1 cellular context compared by ENCODE assay signal in the genomic region with DNA sequence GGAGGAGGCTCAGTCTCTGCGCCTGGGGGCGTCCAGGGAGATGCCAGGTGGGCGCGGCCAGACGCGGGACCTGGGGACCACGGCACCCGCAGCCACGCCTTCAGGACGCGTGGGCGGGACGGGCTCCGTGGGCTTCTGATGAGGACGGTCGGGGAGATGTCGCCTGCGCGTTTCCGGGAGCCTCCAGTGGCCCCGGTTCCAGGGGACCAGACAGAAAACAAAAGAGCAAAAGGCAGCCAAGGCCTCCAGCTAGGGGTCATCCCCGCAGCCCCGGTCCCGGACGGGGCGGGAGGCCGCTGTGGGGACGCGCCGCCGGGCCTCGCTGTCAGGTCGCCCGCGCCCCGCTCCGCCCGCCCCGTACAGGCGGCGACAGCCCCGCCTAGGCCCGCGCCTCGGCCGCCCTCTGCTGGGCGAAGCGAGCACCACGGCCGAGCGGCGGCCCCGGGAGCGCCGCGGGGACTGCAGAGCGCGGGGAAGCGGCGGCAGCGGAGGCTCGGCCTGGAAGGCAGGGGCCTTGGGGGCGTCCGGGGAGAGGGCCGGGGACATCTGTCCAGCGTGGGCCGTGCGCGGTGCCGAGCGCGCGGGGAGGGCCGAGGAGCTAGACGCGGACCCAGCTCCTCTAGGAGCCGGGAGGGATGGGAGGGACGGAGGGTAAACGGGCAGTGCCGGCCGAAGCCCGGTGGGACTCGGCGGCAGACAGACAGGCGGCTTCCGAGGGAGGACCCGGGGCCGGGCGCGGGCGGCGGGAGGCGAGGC.
TF ChIP-seq lines count a peak whose summit lies in the region.

No MANE protein-coding gene starts in this region.

TF ChIP-seq in K562, 482 proteins besides CTCF, POLR2A, EP300 and RAD21 (continued from another document and continues in another):
- TF ChIP-seq, protein P1, sequence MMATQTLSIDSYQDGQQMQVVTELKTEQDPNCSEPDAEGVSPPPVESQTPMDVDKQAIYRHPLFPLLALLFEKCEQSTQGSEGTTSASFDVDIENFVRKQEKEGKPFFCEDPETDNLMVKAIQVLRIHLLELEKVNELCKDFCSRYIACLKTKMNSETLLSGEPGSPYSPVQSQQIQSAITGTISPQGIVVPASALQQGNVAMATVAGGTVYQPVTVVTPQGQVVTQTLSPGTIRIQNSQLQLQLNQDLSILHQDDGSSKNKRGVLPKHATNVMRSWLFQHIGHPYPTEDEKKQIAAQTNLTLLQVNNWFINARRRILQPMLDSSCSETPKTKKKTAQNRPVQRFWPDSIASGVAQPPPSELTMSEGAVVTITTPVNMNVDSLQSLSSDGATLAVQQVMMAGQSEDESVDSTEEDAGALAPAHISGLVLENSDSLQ (IDR thresholded peaks at IDR 0.05) = peak; percentile 62
- TF ChIP-seq, protein P2, sequence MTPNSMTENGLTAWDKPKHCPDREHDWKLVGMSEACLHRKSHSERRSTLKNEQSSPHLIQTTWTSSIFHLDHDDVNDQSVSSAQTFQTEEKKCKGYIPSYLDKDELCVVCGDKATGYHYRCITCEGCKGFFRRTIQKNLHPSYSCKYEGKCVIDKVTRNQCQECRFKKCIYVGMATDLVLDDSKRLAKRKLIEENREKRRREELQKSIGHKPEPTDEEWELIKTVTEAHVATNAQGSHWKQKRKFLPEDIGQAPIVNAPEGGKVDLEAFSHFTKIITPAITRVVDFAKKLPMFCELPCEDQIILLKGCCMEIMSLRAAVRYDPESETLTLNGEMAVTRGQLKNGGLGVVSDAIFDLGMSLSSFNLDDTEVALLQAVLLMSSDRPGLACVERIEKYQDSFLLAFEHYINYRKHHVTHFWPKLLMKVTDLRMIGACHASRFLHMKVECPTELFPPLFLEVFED (CRISPR knock-in tag; conservative IDR thresholded peaks at IDR 0.05) = no peak
- TF ChIP-seq HNRNPH1 (optimal IDR thresholded peaks at IDR 0.05; ENCODE audit: low read depth, low read length) (no peak), HDAC8 (tag; IDR thresholded peaks at IDR 0.05) (no peak), SIN3A (IDR thresholded peaks at IDR 0.05; ENCODE audit: borderline replicate concordance in 2 of 2, control insufficient read depth in 1 of 2, low read depth in 2 of 2, low read length in 2 of 2) (0 out of 4 replicates have a peak, but pooled peaks have one; percentile 13 to 30), ZNF668 (CRISPR knock-in tag; IDR thresholded peaks at IDR 0.05) (no peak), MAFF (IDR thresholded peaks at IDR 0.05; ENCODE audit: low read length) (no peak), ZNF232 (CRISPR knock-in tag; IDR thresholded peaks at IDR 0.05) (no peak), ZNF311 (CRISPR knock-in tag; IDR thresholded peaks at IDR 0.05) (no peak), ZNF124 (CRISPR knock-in tag; IDR thresholded peaks at IDR 0.05) (no peak), ELF1 (tag; IDR thresholded peaks at IDR 0.05) (peak; percentile 41), CBX1 (IDR thresholded peaks at IDR 0.05; ENCODE audit: low read depth) (no peak; the same call in 1 of the 2 replicates), ZC3H11A (IDR thresholded peaks at IDR 0.05; ENCODE audit: low read depth, low read length) (no peak), HEY1 (CRISPR knock-in tag; IDR thresholded peaks at IDR 0.05; ENCODE audit: borderline replicate concordance) (no peak), GATA2 (CRISPR knock-in tag; IDR thresholded peaks at IDR 0.05) (no peak), BACH1 (tag; IDR thresholded peaks at IDR 0.05) (no peak), ZNF253 (CRISPR knock-in tag; conservative IDR thresholded peaks at IDR 0.05) (no peak), TAF15 (IDR thresholded peaks at IDR 0.05; ENCODE audit: low read depth, low read length) (no peak), HSF4 (CRISPR knock-in tag; IDR thresholded peaks at IDR 0.05; ENCODE audit: borderline replicate concordance) (no peak), ADNP (tag; IDR thresholded peaks at IDR 0.05) (no peak), IRF2 (CRISPR knock-in tag; IDR thresholded peaks at IDR 0.05) (no peak), ZFP30 (CRISPR knock-in tag; IDR thresholded peaks at IDR 0.05; ENCODE audit: borderline replicate concordance) (no peak), SAFB2 (IDR thresholded peaks at IDR 0.05; ENCODE audit: borderline replicate concordance, low read depth, low read length, severe bottlenecking) (no peak), CREBBP (IDR thresholded peaks at IDR 0.05; ENCODE audit: low read depth, low read length) (no peak), MYC (IDR thresholded peaks at IDR 0.05; ENCODE audit: low read depth, low read length) (peak; percentile 34), MYC (CRISPR knock-in tag; IDR thresholded peaks at IDR 0.05; ENCODE audit: borderline replicate concordance, low read depth) (peak; percentile 53; the same call in 1 of the 2 replicates), NFIX (CRISPR knock-in tag; IDR thresholded peaks at IDR 0.05; ENCODE audit: low read depth) (no peak), ZNF174 (CRISPR knock-in tag; IDR thresholded peaks at IDR 0.05) (no peak), SMARCE1 (IDR thresholded peaks at IDR 0.05) (no peak), RFX1 (IDR thresholded peaks at IDR 0.05) (no peak), ZNF695 (CRISPR knock-in tag; IDR thresholded peaks at IDR 0.05) (no peak), PTRF (tag; IDR thresholded peaks at IDR 0.05) (no peak)
- TF ChIP-seq, protein P3, sequence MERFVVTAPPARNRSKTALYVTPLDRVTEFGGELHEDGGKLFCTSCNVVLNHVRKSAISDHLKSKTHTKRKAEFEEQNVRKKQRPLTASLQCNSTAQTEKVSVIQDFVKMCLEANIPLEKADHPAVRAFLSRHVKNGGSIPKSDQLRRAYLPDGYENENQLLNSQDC (CRISPR knock-in tag; IDR thresholded peaks at IDR 0.05) = no peak
- TF ChIP-seq, protein P4, sequence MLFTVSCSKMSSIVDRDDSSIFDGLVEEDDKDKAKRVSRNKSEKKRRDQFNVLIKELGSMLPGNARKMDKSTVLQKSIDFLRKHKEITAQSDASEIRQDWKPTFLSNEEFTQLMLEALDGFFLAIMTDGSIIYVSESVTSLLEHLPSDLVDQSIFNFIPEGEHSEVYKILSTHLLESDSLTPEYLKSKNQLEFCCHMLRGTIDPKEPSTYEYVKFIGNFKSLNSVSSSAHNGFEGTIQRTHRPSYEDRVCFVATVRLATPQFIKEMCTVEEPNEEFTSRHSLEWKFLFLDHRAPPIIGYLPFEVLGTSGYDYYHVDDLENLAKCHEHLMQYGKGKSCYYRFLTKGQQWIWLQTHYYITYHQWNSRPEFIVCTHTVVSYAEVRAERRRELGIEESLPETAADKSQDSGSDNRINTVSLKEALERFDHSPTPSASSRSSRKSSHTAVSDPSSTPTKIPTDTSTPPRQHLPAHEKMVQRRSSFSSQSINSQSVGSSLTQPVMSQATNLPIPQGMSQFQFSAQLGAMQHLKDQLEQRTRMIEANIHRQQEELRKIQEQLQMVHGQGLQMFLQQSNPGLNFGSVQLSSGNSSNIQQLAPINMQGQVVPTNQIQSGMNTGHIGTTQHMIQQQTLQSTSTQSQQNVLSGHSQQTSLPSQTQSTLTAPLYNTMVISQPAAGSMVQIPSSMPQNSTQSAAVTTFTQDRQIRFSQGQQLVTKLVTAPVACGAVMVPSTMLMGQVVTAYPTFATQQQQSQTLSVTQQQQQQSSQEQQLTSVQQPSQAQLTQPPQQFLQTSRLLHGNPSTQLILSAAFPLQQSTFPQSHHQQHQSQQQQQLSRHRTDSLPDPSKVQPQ (CRISPR knock-in tag; IDR thresholded peaks at IDR 0.05; ENCODE audit: borderline replicate concordance) = no peak
- TF ChIP-seq, protein P5, sequence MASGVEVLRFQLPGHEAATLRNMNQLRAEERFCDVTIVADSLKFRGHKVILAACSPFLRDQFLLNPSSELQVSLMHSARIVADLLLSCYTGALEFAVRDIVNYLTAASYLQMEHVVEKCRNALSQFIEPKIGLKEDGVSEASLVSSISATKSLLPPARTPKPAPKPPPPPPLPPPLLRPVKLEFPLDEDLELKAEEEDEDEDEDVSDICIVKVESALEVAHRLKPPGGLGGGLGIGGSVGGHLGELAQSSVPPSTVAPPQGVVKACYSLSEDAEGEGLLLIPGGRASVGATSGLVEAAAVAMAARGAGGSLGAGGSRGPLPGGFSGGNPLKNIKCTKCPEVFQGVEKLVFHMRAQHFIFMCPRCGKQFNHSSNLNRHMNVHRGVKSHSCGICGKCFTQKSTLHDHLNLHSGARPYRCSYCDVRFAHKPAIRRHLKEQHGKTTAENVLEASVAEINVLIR (CRISPR knock-in tag; IDR thresholded peaks at IDR 0.05) = no peak
- TF ChIP-seq, protein P6, sequence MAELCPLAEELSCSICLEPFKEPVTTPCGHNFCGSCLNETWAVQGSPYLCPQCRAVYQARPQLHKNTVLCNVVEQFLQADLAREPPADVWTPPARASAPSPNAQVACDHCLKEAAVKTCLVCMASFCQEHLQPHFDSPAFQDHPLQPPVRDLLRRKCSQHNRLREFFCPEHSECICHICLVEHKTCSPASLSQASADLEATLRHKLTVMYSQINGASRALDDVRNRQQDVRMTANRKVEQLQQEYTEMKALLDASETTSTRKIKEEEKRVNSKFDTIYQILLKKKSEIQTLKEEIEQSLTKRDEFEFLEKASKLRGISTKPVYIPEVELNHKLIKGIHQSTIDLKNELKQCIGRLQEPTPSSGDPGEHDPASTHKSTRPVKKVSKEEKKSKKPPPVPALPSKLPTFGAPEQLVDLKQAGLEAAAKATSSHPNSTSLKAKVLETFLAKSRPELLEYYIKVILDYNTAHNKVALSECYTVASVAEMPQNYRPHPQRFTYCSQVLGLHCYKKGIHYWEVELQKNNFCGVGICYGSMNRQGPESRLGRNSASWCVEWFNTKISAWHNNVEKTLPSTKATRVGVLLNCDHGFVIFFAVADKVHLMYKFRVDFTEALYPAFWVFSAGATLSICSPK (IDR thresholded peaks at IDR 0.05; ENCODE audit: borderline replicate concordance) = no peak
- TF ChIP-seq, protein P7, sequence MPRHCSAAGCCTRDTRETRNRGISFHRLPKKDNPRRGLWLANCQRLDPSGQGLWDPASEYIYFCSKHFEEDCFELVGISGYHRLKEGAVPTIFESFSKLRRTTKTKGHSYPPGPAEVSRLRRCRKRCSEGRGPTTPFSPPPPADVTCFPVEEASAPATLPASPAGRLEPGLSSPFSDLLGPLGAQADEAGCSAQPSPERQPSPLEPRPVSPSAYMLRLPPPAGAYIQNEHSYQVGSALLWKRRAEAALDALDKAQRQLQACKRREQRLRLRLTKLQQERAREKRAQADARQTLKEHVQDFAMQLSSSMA (CRISPR knock-in tag; IDR thresholded peaks at IDR 0.05) = no peak
- TF ChIP-seq, protein P8, sequence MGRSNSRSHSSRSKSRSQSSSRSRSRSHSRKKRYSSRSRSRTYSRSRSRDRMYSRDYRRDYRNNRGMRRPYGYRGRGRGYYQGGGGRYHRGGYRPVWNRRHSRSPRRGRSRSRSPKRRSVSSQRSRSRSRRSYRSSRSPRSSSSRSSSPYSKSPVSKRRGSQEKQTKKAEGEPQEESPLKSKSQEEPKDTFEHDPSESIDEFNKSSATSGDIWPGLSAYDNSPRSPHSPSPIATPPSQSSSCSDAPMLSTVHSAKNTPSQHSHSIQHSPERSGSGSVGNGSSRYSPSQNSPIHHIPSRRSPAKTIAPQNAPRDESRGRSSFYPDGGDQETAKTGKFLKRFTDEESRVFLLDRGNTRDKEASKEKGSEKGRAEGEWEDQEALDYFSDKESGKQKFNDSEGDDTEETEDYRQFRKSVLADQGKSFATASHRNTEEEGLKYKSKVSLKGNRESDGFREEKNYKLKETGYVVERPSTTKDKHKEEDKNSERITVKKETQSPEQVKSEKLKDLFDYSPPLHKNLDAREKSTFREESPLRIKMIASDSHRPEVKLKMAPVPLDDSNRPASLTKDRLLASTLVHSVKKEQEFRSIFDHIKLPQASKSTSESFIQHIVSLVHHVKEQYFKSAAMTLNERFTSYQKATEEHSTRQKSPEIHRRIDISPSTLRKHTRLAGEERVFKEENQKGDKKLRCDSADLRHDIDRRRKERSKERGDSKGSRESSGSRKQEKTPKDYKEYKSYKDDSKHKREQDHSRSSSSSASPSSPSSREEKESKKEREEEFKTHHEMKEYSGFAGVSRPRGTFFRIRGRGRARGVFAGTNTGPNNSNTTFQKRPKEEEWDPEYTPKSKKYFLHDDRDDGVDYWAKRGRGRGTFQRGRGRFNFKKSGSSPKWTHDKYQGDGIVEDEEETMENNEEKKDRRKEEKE (IDR thresholded peaks at IDR 0.05; ENCODE audit: borderline replicate concordance in 1 of 2, control insufficient read depth in 1 of 2, low read depth in 2 of 2, low read length in 1 of 2) = no peak
